Comparison of ENCODE assay signal across 2 cellular contexts in genomic region chr7:16465469-16466086, GRCh38.
TF ChIP-seq lines count a peak whose summit lies in the region.

TSS of gene SOSTDC1 (minus strand) at chr7:16465738. CDS start at chr7:16465668, 70 bp downstream.

TF ChIP-seq in GM23338, 12 proteins besides CTCF, POLR2A, EP300 and RAD21 (continued from another document):
- no peak for TF ChIP-seq ZNF462 (CRISPR knock-in tag; IDR thresholded peaks at IDR 0.05)
- no peak for TF ChIP-seq ZNF331 (CRISPR knock-in tag; IDR thresholded peaks at IDR 0.05; ENCODE audit: low read depth)
- no peak for TF ChIP-seq REST (IDR thresholded peaks at IDR 0.05; ENCODE audit: unreplicated experiment)
- TF ChIP-seq EZH2 (IDR thresholded peaks at IDR 0.05; ENCODE audit: low read depth, unreplicated experiment) = no peak
- no peak for TF ChIP-seq EZH2phosphoT487 (IDR thresholded peaks at IDR 0.05; ENCODE audit: unreplicated experiment)
- no peak for TF ChIP-seq STAT1 (IDR thresholded peaks at IDR 0.05; ENCODE audit: unreplicated experiment)
- no peak for TF ChIP-seq ZNF114 (CRISPR knock-in tag; IDR thresholded peaks at IDR 0.05)
- no peak for TF ChIP-seq JUNB (IDR thresholded peaks at IDR 0.05; ENCODE audit: unreplicated experiment)
- TF ChIP-seq CREB1 (CRISPR knock-in tag; IDR thresholded peaks at IDR 0.05; ENCODE audit: low read depth) = no peak
- TF ChIP-seq NANOG (IDR thresholded peaks at IDR 0.05; ENCODE audit: borderline replicate concordance) = no peak
- no peak for TF ChIP-seq ETS1 (IDR thresholded peaks at IDR 0.05)

TF ChIP-seq in SK-N-SH, 30 proteins besides CTCF, POLR2A, EP300 and RAD21 (continued from another document):
- TF ChIP-seq REST (IDR thresholded peaks at IDR 0.05; ENCODE audit: low read depth, low read length) = no peak
TF ChIP-seq in SK-N-SH: peak in this region for 1.
